10 cellular contexts compared by ENCODE assay signal in genomic region chr14:104657563-104658324, GRCh38. TPM values are rescaled to one million over a fixed set of nuclear protein-coding genes. Genes with fewer than 3 reads are reported as not detected.
A peak's percentile ranks its signal among the peaks of the same experiment; 100 is the strongest.
DNase-seq lines count a peak whose midpoint lies in the region; ATAC-seq and TF ChIP-seq lines count a peak whose summit lies in the region.
"Had no signal": no experiment of that assay in that cellular context is flagged by ENCODE, and none has a peak within 500 bp of the region (broad histone marks: within the 10 kb centered on the region; RNA-seq: fewer than 3 reads in every experiment).

No MANE protein-coding gene starts in this region.

- H3K4me2 ChIP-seq in OCI-LY3 (ENCODE audit: low read length), result peak overlapping the region; percentile 67

- H3K4me3 ChIP-seq in GM12865 (ENCODE audit: low read depth, low read length), result no peak overlapping the region
- peak overlapping the region; percentile 51 for H3K4me3 ChIP-seq in OCI-LY3 (ENCODE audit: low read length)
- no peak overlapping the region for H3K4me3 ChIP-seq in right lobe of liver
- H3K4me3 ChIP-seq: SJSA1 had no signal

- 51% methylated on average over 9 of the region's 17 CpGs for WGBS in right lobe of liver (ENCODE audit: insufficient coverage, low coverage, low lambda C conversion rate, missing lambda C conversion rate)

- H3K4me1 ChIP-seq in OCI-LY3 (ENCODE audit: low read length) (peaks cover 57% of the 10 kb centered on the region), right lobe of liver (peaks cover 0 to 27% (median 3%) of the 10 kb centered on the region in 4 donors)
- H3K4me1 ChIP-seq: SJSA1 had no signal

- ATAC-seq in GM21423 (IDR thresholded peaks at IDR 0.05; ENCODE audit: unreplicated experiment) (peak; percentile 40), right lobe of liver (peak; percentile 61 to 73 (median 70)), HG03469 (IDR thresholded peaks at IDR 0.05; ENCODE audit: unreplicated experiment) (no peak)

- H3K27ac ChIP-seq in OCI-LY3 (ENCODE audit: low read length) (peak overlapping the region; percentile 54), right lobe of liver (no peak overlapping the region)
- H3K27ac ChIP-seq: SJSA1 had no signal

- H3K9me3 ChIP-seq in OCI-LY3 (ENCODE audit: insufficient read depth, low read length) (no peaks in the 10 kb centered on the region), right lobe of liver (no peaks in the 10 kb centered on the region)

- H3K27me3 ChIP-seq in OCI-LY3 (ENCODE audit: low read depth, low read length) (peaks cover 38% of the 10 kb centered on the region), right lobe of liver (no peaks in the 10 kb centered on the region)
- H3K27me3 ChIP-seq: SJSA1 had no signal

- DNase-seq in GM12865 (ENCODE audit: low read depth) (peak; percentile 83), right lobe of liver (peak; percentile 72 to 82 (median 79)), NCI-H1694 (lab: John Stamatoyannopoulos, UW) (no peak), NCI-H1930 (lab: John Stamatoyannopoulos, UW) (no peak), islet precursor cell (no peak)

- H2AFZ ChIP-seq in OCI-LY3 (ENCODE audit: low read depth, low read length), result no peak overlapping the region

- intact Hi-C loops in right lobe of liver (cut with DNase I), result no loop called here

- TF ChIP-seq POLR2A in right lobe of liver (IDR thresholded peaks at IDR 0.05), result no peak

- no peak overlapping the region; the same call in 1 of the 2 replicates for H3K9ac ChIP-seq in OCI-LY3 (ENCODE audit: low read length)

- TF ChIP-seq CTCF in GM12865 (IDR thresholded peaks at IDR 0.05; ENCODE audit: insufficient read depth, low read depth, low read length, missing control alignments), result no peak
- no peak for TF ChIP-seq CTCF in OCI-LY3 (IDR thresholded peaks at IDR 0.05; ENCODE audit: low read depth, low read length)
- TF ChIP-seq CTCF in right lobe of liver (IDR thresholded peaks at IDR 0.05), result no peak

- no peaks in the 10 kb centered on the region for H4K20me1 ChIP-seq in OCI-LY3 (ENCODE audit: insufficient read depth, low read length)

- no peaks in the 10 kb centered on the region for H3K79me2 ChIP-seq in OCI-LY3 (ENCODE audit: low read length)

- H3K36me3 ChIP-seq in OCI-LY3 (replicated peaks; ENCODE audit: low read depth, low read length), result no peaks in the 10 kb centered on the region
- H3K36me3 ChIP-seq in right lobe of liver, result no peaks in the 10 kb centered on the region
- H3K36me3 ChIP-seq: SJSA1 had no signal

RNA-seq across cellular contexts. Expression of gene INF2, which starts 31.7 kb away (rescaled TPM):
- 10 to 100 TPM; 47.5 to 98.2 (median 71.4) TPM for total RNA-seq in right lobe of liver

RNA-seq across cellular contexts. Expression of gene TMEM179, which starts 53.2 kb away (rescaled TPM):
- under 1 TPM in 2 of 6 experiments, not detected in 4; 0.17 to 0.18 TPM for total RNA-seq in right lobe of liver
- total RNA-seq: LHCN-M2, SJSA1 had no signal

Comparison
In these comparisons a context has a peak if more than half of its experiments do, and no peak if none do; other contexts are left out.
1. DNase-seq: peak in GM12865 (single experiment) and right lobe of liver (3 of 3); none in NCI-H1694 (single experiment), NCI-H1930 (0 of 2) and islet precursor cell (single experiment).